ENCODE assay signal across 35 cellular contexts in the genomic region with DNA sequence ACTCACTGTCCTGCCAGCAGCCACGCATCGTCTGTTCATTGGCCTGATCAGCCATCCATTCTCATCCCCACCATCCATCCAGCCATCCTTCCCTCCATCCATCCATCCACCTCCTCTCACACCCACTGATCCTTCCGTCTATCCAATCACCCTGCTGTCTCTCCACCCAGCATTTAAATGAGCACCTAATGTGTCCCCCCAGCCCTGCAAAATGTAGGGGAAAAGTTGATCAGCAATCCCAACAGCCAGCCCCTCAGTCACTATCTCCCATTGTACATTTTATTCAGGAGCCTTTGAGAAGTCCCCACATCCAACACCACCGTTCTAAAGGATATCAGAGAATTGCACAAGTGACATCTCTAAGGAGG. TPM values are rescaled to one million over a fixed set of nuclear protein-coding genes. Genes with fewer than 3 reads are reported as not detected.
"Had no signal": no experiment of that assay in that cellular context is flagged by ENCODE, and none has a peak within 500 bp of the region (broad histone marks: within the 10 kb centered on the region; RNA-seq: fewer than 3 reads in every experiment).

No MANE protein-coding gene starts in this region.

- H3K27ac ChIP-seq: adrenal gland, body of pancreas, esophagus muscularis mucosa, foreskin keratinocyte, gastrocnemius medialis, heart left ventricle had no signal

- H3K27me3 ChIP-seq: adrenal gland, body of pancreas, esophagus muscularis mucosa, foreskin keratinocyte, gastrocnemius medialis, heart left ventricle had no signal

- H3K4me3 ChIP-seq: adrenal gland, body of pancreas, esophagus muscularis mucosa, gastrocnemius medialis, heart left ventricle had no signal

- H3K4me1 Mint-ChIP-seq: activated CD4-positive, alpha-beta T cell treated with anti-CD3 and anti-CD28 coated beads for 36 hours; activated CD4-positive, alpha-beta T cell treated with anti-CD3 and anti-CD28 coated beads, Interleukin-2, amount 10 ng/mL, durations not matched to agents 24 days and 14 days; activated CD8-positive, alpha-beta memory T cell treated with anti-CD3 and anti-CD28 coated beads, Interleukin-2, amount 10 ng/mL, durations not matched to agents 7 days and 5 days; activated naive CD8-positive, alpha-beta T cell treated with anti-CD3 and anti-CD28 coated beads for 36 hours; activated naive CD8-positive, alpha-beta T cell treated with anti-CD3 and anti-CD28 coated beads, Interleukin-2, amount 50 U/mL, for 24 hours had no signal

- H3K27ac Mint-ChIP-seq: activated CD4-positive, alpha-beta memory T cell treated with anti-CD3 and anti-CD28 coated beads for 36 hours; activated CD4-positive, alpha-beta T cell treated with anti-CD3 and anti-CD28 coated beads for 36 hours; activated CD4-positive, alpha-beta T cell treated with anti-CD3 and anti-CD28 coated beads, Interleukin-2, amount 10 ng/mL, durations not matched to agents 24 days and 14 days; activated CD8-positive, alpha-beta memory T cell treated with anti-CD3 and anti-CD28 coated beads, Interleukin-2, amount 10 ng/mL, durations not matched to agents 7 days and 5 days; activated CD8-positive, alpha-beta T cell treated with anti-CD3 and anti-CD28 coated beads, Interleukin-2, amount 10 ng/mL, durations not matched to agents 7 days and 5 days; activated naive CD8-positive, alpha-beta T cell treated with anti-CD3 and anti-CD28 coated beads for 36 hours; activated naive CD8-positive, alpha-beta T cell treated with anti-CD3 and anti-CD28 coated beads, Interleukin-2, amount 50 U/mL, for 24 hours; activated T-helper 1 cell treated with anti-CD3 and anti-CD28 coated beads, Interleukin-12 subunit alpha, Interleukin-12 subunit beta, Interleukin-2, Interleukin-4 antibody, amounts not matched to agents 30 ng/mL and 10 ng/mL and 1 ng/mL, durations not matched to agents 14 hours and 24 hours and 36 hours; activated T-helper 2 cell treated with anti-CD3 and anti-CD28 coated beads, Interferon-gamma antibody, Interleukin-2, Interleukin-4, amounts not matched to agents 10 μg/mL and 5 μg/mL and 100 μg/mL, durations not matched to agents 14 hours and 24 hours and 36 hours; effector memory CD8-positive, alpha-beta T cell had no signal

- H3K4me3 Mint-ChIP-seq: activated CD4-positive, alpha-beta memory T cell treated with anti-CD3 and anti-CD28 coated beads for 36 hours; activated CD4-positive, alpha-beta T cell treated with anti-CD3 and anti-CD28 coated beads for 36 hours; activated CD4-positive, alpha-beta T cell treated with anti-CD3 and anti-CD28 coated beads, Interleukin-2, amount 10 ng/mL, durations not matched to agents 24 days and 14 days; activated CD8-positive, alpha-beta memory T cell treated with anti-CD3 and anti-CD28 coated beads, Interleukin-2, amount 10 ng/mL, durations not matched to agents 7 days and 5 days; activated CD8-positive, alpha-beta T cell treated with anti-CD3 and anti-CD28 coated beads, Interleukin-2, amount 10 ng/mL, durations not matched to agents 7 days and 5 days; activated naive CD8-positive, alpha-beta T cell treated with anti-CD3 and anti-CD28 coated beads for 36 hours; activated naive CD8-positive, alpha-beta T cell treated with anti-CD3 and anti-CD28 coated beads, Interleukin-2, amount 50 U/mL, for 24 hours; activated T-helper 1 cell treated with anti-CD3 and anti-CD28 coated beads, Interleukin-12 subunit alpha, Interleukin-12 subunit beta, Interleukin-2, Interleukin-4 antibody, amounts not matched to agents 30 ng/mL and 10 ng/mL and 1 ng/mL, durations not matched to agents 14 hours and 24 hours and 36 hours; effector memory CD8-positive, alpha-beta T cell had no signal

- H3K36me3 ChIP-seq: gastrocnemius medialis had no signal

- H3K36me3 Mint-ChIP-seq: activated CD4-positive, alpha-beta memory T cell treated with anti-CD3 and anti-CD28 coated beads for 36 hours had no signal

- FAIRE-seq: colon had no signal

- H3K9me3 Mint-ChIP-seq: activated CD4-positive, alpha-beta T cell treated with anti-CD3 and anti-CD28 coated beads, Interleukin-2, amount 10 ng/mL, durations not matched to agents 24 days and 14 days; activated naive CD8-positive, alpha-beta T cell treated with anti-CD3 and anti-CD28 coated beads, Interleukin-2, amount 50 U/mL, for 24 hours; activated T-helper 1 cell treated with anti-CD3 and anti-CD28 coated beads, Interleukin-12 subunit alpha, Interleukin-12 subunit beta, Interleukin-2, Interleukin-4 antibody, amounts not matched to agents 30 ng/mL and 10 ng/mL and 1 ng/mL, durations not matched to agents 14 hours and 24 hours and 36 hours; effector memory CD8-positive, alpha-beta T cell had no signal

- H3K4me1 ChIP-seq: adrenal gland, body of pancreas, esophagus muscularis mucosa, foreskin keratinocyte, gastrocnemius medialis, heart left ventricle had no signal

- ATAC-seq: activated CD4-positive, alpha-beta T cell treated with anti-CD3 and anti-CD28 coated beads for 36 hours; activated CD8-positive, alpha-beta memory T cell treated with anti-CD3 and anti-CD28 coated beads, Interleukin-2, amount 10 ng/mL, durations not matched to agents 7 days and 5 days; activated CD8-positive, alpha-beta T cell treated with anti-CD3 and anti-CD28 coated beads, Interleukin-2, amount 10 ng/mL, durations not matched to agents 7 days and 5 days; activated naive CD8-positive, alpha-beta T cell treated with anti-CD3 and anti-CD28 coated beads, Interleukin-2, amount 50 U/mL, for 24 hours; body of pancreas; effector memory CD8-positive, alpha-beta T cell; foreskin keratinocyte; gastrocnemius medialis; heart left ventricle had no signal

- DNase-seq: activated CD4-positive, alpha-beta memory T cell treated with anti-CD3 and anti-CD28 coated beads for 36 hours; activated CD4-positive, alpha-beta T cell treated with anti-CD3 and anti-CD28 coated beads for 36 hours; activated CD4-positive, alpha-beta T cell treated with anti-CD3 and anti-CD28 coated beads, Interleukin-2, amount 10 ng/mL, durations not matched to agents 24 days and 14 days; activated CD4-positive, CD25-positive, alpha-beta regulatory T cell; activated CD4-positive, CD25-positive, alpha-beta regulatory T cell treated with anti-CD3 and anti-CD28 coated beads, Interleukin-2, amount 50 U/mL, for 72 hours; activated CD8-positive, alpha-beta memory T cell treated with anti-CD3 and anti-CD28 coated beads, Interleukin-2, amount 10 ng/mL, durations not matched to agents 7 days and 5 days; activated CD8-positive, alpha-beta memory T cell treated with anti-CD3 and anti-CD28 coated beads, Interleukin-2, amount 50 U/mL, for 4 hours; activated CD8-positive, alpha-beta T cell treated with anti-CD3 and anti-CD28 coated beads, Interleukin-2, amount 10 ng/mL, durations not matched to agents 7 days and 5 days; activated gamma-delta T cell; activated naive CD4-positive, alpha-beta T cell treated with anti-CD3 and anti-CD28 coated beads, Interleukin-2, amount 50 U/mL, for 16 hours; activated naive CD4-positive, alpha-beta T cell treated with Interleukin-2 at 50 U/mL for 16 hours; activated naive CD8-positive, alpha-beta T cell treated with anti-CD3 and anti-CD28 coated beads for 36 hours; activated naive CD8-positive, alpha-beta T cell treated with anti-CD3 and anti-CD28 coated beads, Interleukin-2, amount 50 U/mL, for 24 hours; activated T-cell treated with anti-CD3 and anti-CD28 coated beads, Interleukin-2, amount 50 U/mL, for 1 hour; activated T-cell treated with anti-CD3 and anti-CD28 coated beads, Interleukin-2, amount 50 U/mL, for 48 hours; adrenal gland; amygdala; aorta; body of pancreas; cortex of kidney; dermis blood vessel endothelial cell; effector CD4-positive, alpha-beta T cell; effector memory CD8-positive, alpha-beta T cell; erythroblast; foreskin keratinocyte; gastrocnemius medialis; glutamatergic neuron; T-helper 1 cell; T-helper 2 cell had no signal

- H3K9me3 ChIP-seq: adrenal gland, body of pancreas, esophagus muscularis mucosa, gastrocnemius medialis, heart left ventricle had no signal

RNA-seq across cellular contexts. Expression of a gene that starts 45.6 kb away (rescaled TPM):
- total RNA-seq: activated CD4-positive, alpha-beta memory T cell treated with anti-CD3 and anti-CD28 coated beads for 36 hours; activated CD4-positive, alpha-beta T cell treated with anti-CD3 and anti-CD28 coated beads, Interleukin-2, amount 10 ng/mL, durations not matched to agents 24 days and 14 days; activated CD8-positive, alpha-beta memory T cell treated with anti-CD3 and anti-CD28 coated beads for 36 hours; activated CD8-positive, alpha-beta memory T cell treated with anti-CD3 and anti-CD28 coated beads, Interleukin-2, amount 10 ng/mL, durations not matched to agents 7 days and 5 days; activated CD8-positive, alpha-beta T cell treated with anti-CD3 and anti-CD28 coated beads, Interleukin-2, amount 10 ng/mL, durations not matched to agents 7 days and 5 days; activated T-helper 1 cell treated with anti-CD3 and anti-CD28 coated beads, Interleukin-12 subunit alpha, Interleukin-12 subunit beta, Interleukin-2, Interleukin-4 antibody, amounts not matched to agents 30 ng/mL and 10 ng/mL and 1 ng/mL, durations not matched to agents 14 hours and 24 hours and 36 hours had no signal
